8 cellular contexts compared by ENCODE assay signal in the genomic region with DNA sequence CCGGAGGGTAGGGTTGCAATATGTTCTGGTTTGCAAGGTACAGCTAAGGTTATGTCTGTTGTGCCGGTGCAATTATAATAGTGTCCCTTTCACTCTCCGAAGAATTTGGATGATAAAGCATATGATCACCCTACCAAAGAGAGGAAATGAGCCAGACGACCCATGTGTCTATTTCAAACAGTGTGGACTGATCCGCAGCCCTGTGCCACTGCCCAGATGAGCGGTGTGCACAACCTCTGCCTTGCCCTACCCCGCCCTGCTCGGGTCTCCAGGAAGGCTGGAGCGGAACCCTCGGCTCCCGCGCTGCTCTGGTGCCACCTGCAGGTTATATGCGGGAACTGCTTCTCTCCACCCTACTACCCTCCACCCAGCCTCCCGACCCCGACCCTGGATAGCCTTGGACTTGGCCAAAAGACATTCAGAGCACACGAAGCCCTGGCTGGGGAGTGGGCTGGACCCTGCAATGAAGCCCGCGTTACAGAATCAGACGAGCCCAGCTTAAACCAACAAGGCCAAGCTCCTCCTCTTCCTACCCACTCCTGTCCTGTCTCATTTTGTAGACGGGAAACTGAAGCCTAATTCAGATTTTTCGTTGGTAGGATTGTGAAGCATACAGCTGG.
A peak's percentile ranks its signal among the peaks of the same experiment; 100 is the strongest.
DNase-seq lines count a peak whose midpoint lies in the region; ATAC-seq and TF ChIP-seq lines count a peak whose summit lies in the region.

No MANE protein-coding gene starts in this region.

- BruUV-seq in HCT116 (replicated peaks; lab: Mats Ljungman, UMichigan), result no TSS peak

- TF ChIP-seq POLR2A in HCT116 (IDR thresholded peaks at IDR 0.05; ENCODE audit: borderline replicate concordance, extremely low read depth, insufficient read depth, insufficient read length) (no peak), lower leg skin (IDR thresholded peaks at IDR 0.05) (no peak)

- 7 to 9% methylated on average over 19 to 21 of the region's 21 CpGs for WGBS in lower leg skin, 2 donors

- no peaks in the 10 kb centered on the region for H4K20me1 ChIP-seq in HCT116 (ENCODE audit: insufficient read depth)

- peak overlapping the region; percentile 99 for H2AFZ ChIP-seq in HCT116 (ENCODE audit: low read depth, low read length, poor library complexity, severe bottlenecking)

- CTCF ChIA-PET in HCT116 (lab: Charles Lee), result interaction anchor here (0.6 to 2.6 kb wide), 8 partner anchors 9 to 401 kb away, joined by 3 to 19 read pairs (median 3); no protein-coding TSS in a partner anchor

- no peaks in the 10 kb centered on the region for H3K27me3 ChIP-seq in HCT116 (ENCODE audit: insufficient read depth, low read length)

- H3K4me2 ChIP-seq in HCT116 (ENCODE audit: low read length), result peak overlapping the region; percentile 66

- peak; percentile 85 to 92 (median 87) for TF ChIP-seq CTCF in HCT116 (IDR thresholded peaks at IDR 0.05 in 2 of 3, conservative IDR thresholded peaks at IDR 0.05 in 1 of 3; ENCODE audit: borderline replicate concordance in 1 of 3, insufficient read depth in 1 of 3, low read depth in 2 of 3, low read length in 2 of 3)
- peak; percentile 90 for TF ChIP-seq CTCF in choroid plexus epithelial cell (conservative IDR thresholded peaks at IDR 0.05; ENCODE audit: low read depth, low read length)
- peak in 1 of 3 donors; percentile 43 for TF ChIP-seq CTCF in lower leg skin (IDR thresholded peaks at IDR 0.05)

- RAD21 ChIA-PET in HCT116 (lab: Charles Lee; ENCODE audit: low non-redundant PET in 1 of 2, low total read pairs in 2 of 2, uncharacterized antibody in 2 of 2, unreplicated experiment in 2 of 2), result interaction anchor here (0.5 to 1.8 kb wide), 6 partner anchors 70 to 402 kb away, joined by 3 to 4 read pairs (median 3); a partner anchor contains a TSS

- POLR2A ChIA-PET in HCT116 (lab: Charles Lee), result interaction anchor here (1.2 kb wide), 1 partner anchor 145 kb away, joined by 3 read pairs; no protein-coding TSS in a partner anchor

- TF ChIP-seq RAD21 in HCT116 (IDR thresholded peaks at IDR 0.05; ENCODE audit: low read depth), result peak; percentile 95

- ATAC-seq in HCT116 (peak; percentile 99), HG03108 (IDR thresholded peaks at IDR 0.05; ENCODE audit: unreplicated experiment) (no peak)

- no peaks in the 10 kb centered on the region for H3K36me3 ChIP-seq in HCT116 (ENCODE audit: control insufficient read depth in 1 of 2, insufficient read depth in 2 of 2, low read length in 2 of 2)

- no peaks in the 10 kb centered on the region for H3K9me2 ChIP-seq in HCT116 (ENCODE audit: insufficient read depth)

- peaks cover 0 to 5% of the 10 kb centered on the region in 2 experiments; a peak in 1 of 4 replicates for H3K9me3 ChIP-seq in HCT116 (ENCODE audit: control insufficient read depth in 1 of 2, insufficient read depth in 1 of 2, low read depth in 1 of 2, low read length in 2 of 2)

- H3K27ac ChIP-seq in HCT116 (ENCODE audit: low read depth, low read length), result no peak overlapping the region

- peaks cover 2 to 9% of the 10 kb centered on the region in 2 experiments; a peak in 2 of 4 replicates for H3K4me1 ChIP-seq in HCT116 (ENCODE audit: control insufficient read depth in 1 of 2, insufficient read depth in 2 of 2, low read length in 2 of 2)

- no peaks in the 10 kb centered on the region for H3K79me2 ChIP-seq in HCT116 (ENCODE audit: insufficient read depth, low read length)

- no peak overlapping the region for H3K9ac ChIP-seq in HCT116 (ENCODE audit: low read length)

- DNase-seq in COLO829 (ENCODE audit: low spot score) (peak; percentile 31), HCT116 (ENCODE audit: low read depth, low spot score) (peak; percentile 36), NCI-H2196 treated with DMSO at 0.1 percent for 48 hours (lab: John Stamatoyannopoulos, UW; ENCODE audit: unreplicated experiment) (peak; percentile 6), choroid plexus epithelial cell (ENCODE audit: low read depth) (peak; percentile 39), lower leg skin (ENCODE audit: low spot score in 2 of 2) (peak; percentile 34 to 92)
- peak; percentile 83 for DNase-seq in activated CD4-positive, alpha-beta T cell treated with anti-CD3 and anti-CD28 coated beads for 48 hours
- peak; percentile 46 to 64 (median 51) for DNase-seq in stimulated activated CD4-positive, alpha-beta T cell treated with anti-CD3 and anti-CD28 coated beads, TNF-alpha, amount 100 ng/mL, for 24 hours (ENCODE audit: low read depth in 3 of 3)

- H3K4me3 ChIP-seq in HCT116 (replicated peaks in 1 of 2; ENCODE audit: low read depth in 1 of 2, low read length in 2 of 2), result peak overlapping the region in 1 of 2 experiments; percentile 20; a peak in 1 of 4 replicates
- no peak overlapping the region for H3K4me3 ChIP-seq in choroid plexus epithelial cell (ENCODE audit: low read depth, low read length)
- H3K4me3 ChIP-seq in lower leg skin (ENCODE audit: low read depth, poor library complexity, severe bottlenecking), result no peak overlapping the region

- intact Hi-C loops in HCT116 (cut with micrococcal nuclease) (loop anchor here (1.0 to 5.0 kb wide), 4 partner anchors 71 to 402 kb away; no protein-coding TSS in a partner anchor), lower leg skin (cut with DNase I; ENCODE audit: low total_unique reads) (loop anchor here (5.0 kb wide), 1 partner anchor 92 kb away; no protein-coding TSS in a partner anchor)

TF ChIP-seq in HCT116, 20 proteins besides CTCF, POLR2A, EP300 and RAD21:
- TF ChIP-seq ZFX (IDR thresholded peaks at IDR 0.05) (no peak), SIN3A (IDR thresholded peaks at IDR 0.05; ENCODE audit: low read depth) (no peak), CEBPB (IDR thresholded peaks at IDR 0.05; ENCODE audit: low read depth) (no peak), TCF7L2 (IDR thresholded peaks at IDR 0.05; ENCODE audit: borderline replicate concordance, extremely low read depth, insufficient read depth, insufficient read length) (no peak), FOSL1 (IDR thresholded peaks at IDR 0.05; ENCODE audit: low read depth) (no peak), SP1 (IDR thresholded peaks at IDR 0.05; ENCODE audit: low read depth) (no peak), JUND (IDR thresholded peaks at IDR 0.05) (no peak)

Comparison
In these comparisons a context has a peak if more than half of its experiments do, and no peak if none do; other contexts are left out.
1. DNase-seq: peak in every context shown above with its lines; median percentile 83 in activated CD4-positive, alpha-beta T cell treated with anti-CD3 and anti-CD28 coated beads for 48 hours; 63 in lower leg skin; 51 in stimulated activated CD4-positive, alpha-beta T cell treated with anti-CD3 and anti-CD28 coated beads, TNF-alpha, amount 100 ng/mL, for 24 hours; 39 in choroid plexus epithelial cell; 36 in HCT116; 31 in COLO829; 6 in NCI-H2196 treated with DMSO at 0.1 percent for 48 hours.